In the genomic region with DNA sequence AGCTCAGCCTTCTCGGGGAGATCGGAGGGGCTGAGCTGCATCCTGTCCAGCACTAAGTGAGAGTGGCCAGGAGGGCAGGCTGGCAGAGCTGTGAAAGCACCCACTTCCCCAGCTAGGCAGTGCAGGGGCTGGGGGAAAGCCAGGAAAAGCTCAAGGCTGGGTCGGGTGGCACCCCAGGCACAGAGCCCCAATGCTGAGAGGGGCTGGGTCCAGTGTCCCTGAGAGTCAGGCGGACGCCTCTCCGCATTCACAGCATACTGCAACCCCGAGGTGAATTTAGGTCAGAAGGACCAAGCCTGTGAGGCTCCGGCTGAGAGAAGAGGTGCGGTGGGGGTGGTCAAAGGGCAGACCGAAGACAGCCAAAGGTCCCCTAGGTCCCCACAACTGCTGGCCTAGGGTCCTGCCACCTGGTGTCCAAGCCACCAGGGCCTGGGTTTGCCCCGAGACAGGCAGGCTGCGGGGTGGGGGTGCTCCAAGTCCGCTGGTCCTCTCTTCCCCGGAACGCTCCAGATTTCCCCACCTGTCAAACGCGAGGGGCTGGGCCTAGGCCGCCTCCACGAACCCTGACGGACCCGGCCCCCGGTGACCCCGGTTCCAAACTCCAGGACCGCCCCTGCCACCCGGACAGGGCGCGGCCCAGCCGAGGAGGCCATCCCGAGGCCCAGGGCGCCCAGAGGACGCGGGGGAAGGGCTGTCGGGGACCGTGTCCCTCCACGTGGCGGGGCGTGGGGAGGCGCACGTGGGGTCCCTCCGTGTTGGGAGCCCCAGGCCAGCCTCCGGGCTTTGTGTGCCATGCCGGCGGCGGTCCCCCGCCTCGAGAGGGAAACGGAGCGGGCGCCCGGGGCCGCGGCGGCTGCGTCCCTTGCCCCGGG, we compare ENCODE assay signal across 8 cellular contexts. TPM values are rescaled to one million over a fixed set of nuclear protein-coding genes. Genes with fewer than 3 reads are reported as not detected.
DNase-seq lines count a peak whose midpoint lies in the region; ATAC-seq and TF ChIP-seq lines count a peak whose summit lies in the region.

No MANE protein-coding gene starts in this region.

- peak overlapping the region; percentile 79 for H3K4me3 ChIP-seq in astrocyte of the spinal cord (ENCODE audit: low read depth, low read length)

- H3K27ac Mint-ChIP-seq in immature natural killer cell = peak overlapping the region; percentile 12 to 85 (median 74)

- peak; percentile 29 for ATAC-seq in HG02840 (IDR thresholded peaks at IDR 0.05; ENCODE audit: low FRiP score, unreplicated experiment)

- DNase-seq in activated CD8-positive, alpha-beta memory T cell treated with anti-CD3 and anti-CD28 coated beads for 24 hours = peak; percentile 84
- no peak for DNase-seq in activated CD8-positive, alpha-beta memory T cell treated with anti-CD3 and anti-CD28 coated beads, Interleukin-2, amount 50 U/mL, for 4 hours
- DNase-seq in OCI-M1 (lab: John Stamatoyannopoulos, UW) (peak; percentile 60), astrocyte of the spinal cord (ENCODE audit: low read depth, low spot score) (peak; percentile 3), immature natural killer cell (peak in 2 of 3 donors; percentile 1 to 10), iPS-NIHi11 (ENCODE audit: low spot score) (no peak)
- peak; percentile 25 for DNase-seq in stimulated activated CD4-positive, alpha-beta T cell treated with anti-CD3 and anti-CD28 coated beads, Interleukin-4, amount 100 ng/mL, for 48 hours (ENCODE audit: low read depth in 2 of 2)

- H3K27me3 Mint-ChIP-seq in immature natural killer cell (ENCODE audit: low read depth in 3 of 3) = peaks cover 0 to 7% (median 0%) of the 10 kb centered on the region in 3 donors

- in situ Hi-C loops in astrocyte of the spinal cord (cut with HindIII; ENCODE audit: low sequenced_read_pairs) = no loop called here

- peak overlapping the region; percentile 83 to 89 (median 88) for H3K4me3 Mint-ChIP-seq in immature natural killer cell

- peaks cover 17 to 19% of the 10 kb centered on the region in 2 donors for H3K4me1 Mint-ChIP-seq in immature natural killer cell

- H3K9me3 Mint-ChIP-seq in immature natural killer cell = no peaks in the 10 kb centered on the region

- TF ChIP-seq CTCF in astrocyte of the spinal cord (IDR thresholded peaks at IDR 0.05; ENCODE audit: low read depth, low read length) = no peak

- peaks cover 0 to 5% (median 0%) of the 10 kb centered on the region in 3 donors for H3K36me3 Mint-ChIP-seq in immature natural killer cell

RNA-seq across cellular contexts. Expression of a gene that starts 0.5 kb away (rescaled TPM):
- 10 to 100 TPM in 2 of 3 donors, 1 to 10 TPM in 1; 8.0 to 20.3 (median 12.6) TPM for polyA plus RNA-seq in immature natural killer cell

RNA-seq across cellular contexts. Expression of a gene that starts 56.2 kb away (rescaled TPM):
- 100 to 1,000 TPM; 150 to 248 (median 157) TPM for polyA plus RNA-seq in immature natural killer cell

Comparison
In these comparisons a context has a peak if more than half of its experiments do, and no peak if none do; other contexts are left out.
1. DNase-seq: peak in activated CD8-positive, alpha-beta memory T cell treated with anti-CD3 and anti-CD28 coated beads for 24 hours (single experiment), OCI-M1 (single experiment), astrocyte of the spinal cord (single experiment), immature natural killer cell (2 of 3) and stimulated activated CD4-positive, alpha-beta T cell treated with anti-CD3 and anti-CD28 coated beads, Interleukin-4, amount 100 ng/mL, for 48 hours (2 of 2); none in activated CD8-positive, alpha-beta memory T cell treated with anti-CD3 and anti-CD28 coated beads, Interleukin-2, amount 50 U/mL, for 4 hours (single experiment) and iPS-NIHi11 (single experiment).